19 cellular contexts compared by ENCODE assay signal in genomic region chr7:1642291-1642728, GRCh38.
"Had no signal": no experiment of that assay in that cellular context is flagged by ENCODE, and none has a peak within 500 bp of the region (broad histone marks: within the 10 kb centered on the region; RNA-seq: fewer than 3 reads in every experiment).

No MANE protein-coding gene starts in this region.

- H3K4me3 ChIP-seq: dorsolateral prefrontal cortex, heart left ventricle, left ventricle myocardium inferior, lung, ovary, right atrium auricular region, tibial artery, upper lobe of right lung had no signal

- H3K4me1 ChIP-seq: upper lobe of right lung had no signal

- H3K27ac ChIP-seq: dorsolateral prefrontal cortex, heart left ventricle, left ventricle myocardium inferior, ovary, right atrium auricular region, tibial artery, upper lobe of right lung had no signal

- H3K9me3 ChIP-seq: ovary had no signal

- DNase-seq: central memory CD4-positive, alpha-beta T cell; cortex of kidney; dorsolateral prefrontal cortex; effector CD8-positive, alpha-beta T cell; foreskin melanocyte; hippocampal formation; left ventricle myocardium inferior; mesenchymal stem cell; midbrain; ovary; small intestine; stimulated activated CD4-positive, alpha-beta T cell treated with anti-CD3 and anti-CD28 coated beads, Interleukin-12 subunit alpha, Interleukin-12 subunit beta, amount 100 ng/mL, for 4 hours; stimulated activated naive CD8-positive, alpha-beta T cell treated with anti-CD3 and anti-CD28 coated beads, Interleukin-15, Interleukin-2, amounts not matched to agents 100 U/mL and 50 U/mL, for 24 hours; tibial artery; upper lobe of right lung had no signal

- H3K27me3 ChIP-seq: ovary, right atrium auricular region had no signal

- ATAC-seq: heart left ventricle; stimulated activated naive CD8-positive, alpha-beta T cell treated with anti-CD3 and anti-CD28 coated beads, Interleukin-15, Interleukin-2, amounts not matched to agents 100 U/mL and 50 U/mL, for 24 hours; upper lobe of right lung had no signal

- FAIRE-seq: islet of Langerhans, small intestine had no signal

- H3K36me3 ChIP-seq: heart left ventricle, left ventricle myocardium inferior, ovary, right atrium auricular region, tibial artery, upper lobe of right lung had no signal
